In genomic region chr21:32921632-32922230, GRCh38 we compare ENCODE assay signal across 1 cellular context.
TF ChIP-seq lines count a peak whose summit lies in the region.

No MANE protein-coding gene starts in this region.

TF ChIP-seq in GM23338, 12 proteins besides CTCF, POLR2A, EP300 and RAD21 (continued from another document):
- TF ChIP-seq ZNF462 (CRISPR knock-in tag; IDR thresholded peaks at IDR 0.05) (no peak), STAT1 (IDR thresholded peaks at IDR 0.05; ENCODE audit: unreplicated experiment) (no peak), ETS1 (IDR thresholded peaks at IDR 0.05) (no peak)
TF ChIP-seq in GM23338: peak in this region for 0.
